Comparison of ENCODE assay signal across 28 cellular contexts in the genomic region with DNA sequence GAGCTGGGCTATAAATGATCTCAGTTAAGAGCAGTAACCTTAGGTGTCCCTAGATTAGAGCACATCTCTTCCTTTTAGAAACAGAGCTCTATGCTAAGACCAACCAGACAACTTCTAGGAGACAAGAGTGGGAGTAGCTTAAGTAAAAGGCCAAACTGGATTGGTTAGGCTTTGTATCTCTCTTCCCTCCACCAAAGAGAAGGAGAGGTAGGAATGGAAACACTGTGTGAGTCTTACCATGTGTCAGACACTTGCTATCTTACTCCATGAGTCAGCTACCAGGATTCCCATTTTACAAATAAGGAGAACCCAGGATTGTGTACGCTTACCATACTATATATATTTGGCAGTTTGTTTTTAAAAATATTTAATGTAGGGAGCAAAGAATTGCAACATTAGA.
"Had no signal": no experiment of that assay in that cellular context is flagged by ENCODE, and none has a peak within 500 bp of the region (broad histone marks: within the 10 kb centered on the region; RNA-seq: fewer than 3 reads in every experiment).

No MANE protein-coding gene starts in this region.

- H3K4me1 ChIP-seq: colonic mucosa, gastroesophageal sphincter, pancreas had no signal

- H3K4me3 Mint-ChIP-seq: activated T-cell treated with anti-CD3 and anti-CD28 coated beads, Interleukin-2, amount 50 U/mL, for 24 hours; activated T-helper 17 cell treated with anti-CD3 and anti-CD28 coated beads, Interleukin-2, amount 50 U/mL, for 72 hours; effector memory CD8-positive, alpha-beta T cell; memory B cell; nephron progenitor cell; T-helper 2 cell treated with Interferon-gamma antibody and Interleukin-4, amounts not matched to agents 5 μg/mL and 100 μg/mL, for 36 hours had no signal

- H3K27ac ChIP-seq: colonic mucosa, dorsolateral prefrontal cortex, gastroesophageal sphincter, pancreas, WERI-Rb-1 had no signal

- H3K27ac Mint-ChIP-seq: activated naive CD4-positive, alpha-beta T cell treated with anti-CD3 and anti-CD28 coated beads, Interleukin-2, amount 50 U/mL, for 72 hours; activated T-cell treated with anti-CD3 and anti-CD28 coated beads, Interleukin-2, amount 50 U/mL, for 24 hours; activated T-helper 17 cell treated with anti-CD3 and anti-CD28 coated beads, Interleukin-2, amount 50 U/mL, for 72 hours; effector memory CD8-positive, alpha-beta T cell; memory B cell; nephron progenitor cell; T-helper 2 cell treated with Interferon-gamma antibody and Interleukin-4, amounts not matched to agents 5 μg/mL and 100 μg/mL, for 36 hours had no signal

- H3K9me3 ChIP-seq: colonic mucosa, mucosa of descending colon, pancreas had no signal

- H3K36me3 Mint-ChIP-seq: activated naive CD4-positive, alpha-beta T cell treated with anti-CD3 and anti-CD28 coated beads, Interleukin-2, amount 50 U/mL, for 72 hours; memory B cell had no signal

- H3K36me3 ChIP-seq: colonic mucosa, esophagus squamous epithelium, gastroesophageal sphincter, pancreas, WERI-Rb-1 had no signal

- H3K27me3 ChIP-seq: colonic mucosa, esophagus squamous epithelium, gastroesophageal sphincter had no signal

- DNase-seq: activated CD4-positive, alpha-beta T cell treated with anti-CD3 and anti-CD28 coated beads, Interleukin-2, amount 50 U/mL, for 1 hour; activated CD4-positive, CD25-positive, alpha-beta regulatory T cell treated with anti-CD3 and anti-CD28 coated beads, Interleukin-2, amount 50 U/mL, for 72 hours; activated CD8-positive, alpha-beta memory T cell treated with anti-CD3 and anti-CD28 coated beads for 24 hours; activated CD8-positive, alpha-beta memory T cell treated with anti-CD3 and anti-CD28 coated beads, Interleukin-2, amount 50 U/mL, for 4 hours; activated T-cell treated with anti-CD3 and anti-CD28 coated beads, Interleukin-2, amount 50 U/mL, for 24 hours; colonic mucosa; dorsolateral prefrontal cortex; effector memory CD8-positive, alpha-beta T cell; esophagus squamous epithelium; head of caudate nucleus; hypothalamus; left cardiac atrium; mucosa of descending colon; nephron progenitor cell; pancreas; right cardiac atrium; stimulated activated CD4-positive, alpha-beta T cell treated with anti-CD3 and anti-CD28 coated beads, Interleukin-12 subunit alpha, Interleukin-12 subunit beta, amount 100 ng/mL, for 4 hours; stimulated activated CD4-positive, alpha-beta T cell treated with anti-CD3 and anti-CD28 coated beads, Interleukin-4, amount 100 ng/mL, for 4 hours; stimulated activated naive CD8-positive, alpha-beta T cell treated with anti-CD3 and anti-CD28 coated beads, Interleukin-15, Interleukin-2, amounts not matched to agents 100 U/mL and 50 U/mL, for 24 hours; WERI-Rb-1 had no signal

- H3K4me1 Mint-ChIP-seq: activated T-helper 17 cell treated with anti-CD3 and anti-CD28 coated beads, Interleukin-2, amount 50 U/mL, for 72 hours; memory B cell had no signal

- FAIRE-seq: astrocyte, endothelial cell of umbilical vein, islet of Langerhans, pancreas had no signal

- ATAC-seq: activated naive CD4-positive, alpha-beta T cell treated with anti-CD3 and anti-CD28 coated beads, Interleukin-2, amount 50 U/mL, for 72 hours; activated T-helper 17 cell treated with anti-CD3 and anti-CD28 coated beads, Interleukin-2, amount 50 U/mL, for 72 hours; effector memory CD8-positive, alpha-beta T cell; gastroesophageal sphincter; left cardiac atrium; mucosa of descending colon; pancreas; right cardiac atrium; stimulated activated naive CD8-positive, alpha-beta T cell treated with anti-CD3 and anti-CD28 coated beads, Interleukin-15, Interleukin-2, amounts not matched to agents 100 U/mL and 50 U/mL, for 24 hours had no signal

- H3K4me3 ChIP-seq: colonic mucosa, dorsolateral prefrontal cortex, esophagus squamous epithelium, gastroesophageal sphincter, mucosa of descending colon, pancreas had no signal

- H3K27me3 Mint-ChIP-seq: activated T-helper 17 cell treated with anti-CD3 and anti-CD28 coated beads, Interleukin-2, amount 50 U/mL, for 72 hours; effector memory CD8-positive, alpha-beta T cell; memory B cell had no signal
